In the genomic region with DNA sequence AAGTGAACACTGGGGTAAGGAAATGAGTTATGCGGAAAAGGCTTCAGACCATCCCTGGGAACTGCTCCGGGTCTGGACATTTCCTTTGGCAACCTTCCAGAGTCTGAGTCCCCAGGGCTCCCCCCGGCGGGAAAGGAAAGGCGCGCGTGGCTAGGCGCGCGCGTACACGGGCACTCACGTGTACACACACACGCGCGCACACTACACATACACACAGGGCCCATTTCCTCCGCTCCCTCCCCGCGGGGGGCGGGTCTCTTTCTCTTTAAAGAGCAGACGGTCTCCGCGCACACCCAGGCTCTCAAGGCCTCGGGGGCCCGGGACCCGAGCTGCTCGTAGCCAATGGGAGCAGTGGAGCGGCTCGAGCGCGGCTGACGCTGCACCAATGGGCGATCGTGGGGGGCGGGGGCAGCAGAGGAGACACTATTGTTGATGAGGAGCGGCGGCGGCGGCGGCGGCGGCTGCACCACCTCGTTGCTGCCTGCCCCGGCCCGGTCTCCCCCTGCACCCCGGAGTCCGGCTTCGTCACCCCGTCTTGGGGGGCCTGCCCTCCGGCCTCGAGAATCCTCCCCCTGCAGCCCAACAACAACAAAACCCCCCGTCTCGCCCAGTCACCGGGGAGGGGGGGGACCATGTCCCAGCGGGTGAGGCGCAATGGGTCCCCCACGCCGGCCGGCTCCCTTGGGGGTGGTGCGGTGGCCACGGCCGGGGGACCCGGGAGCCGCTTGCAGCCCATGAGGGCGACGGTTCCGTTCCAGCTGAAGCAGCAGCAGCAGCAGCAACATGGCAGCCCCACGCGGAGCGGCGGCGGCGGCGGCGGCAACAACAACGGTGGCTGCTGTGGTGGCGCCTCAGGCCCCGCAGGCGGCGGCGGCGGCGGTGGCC, we compare ENCODE assay signal across 1 cellular context.
TF ChIP-seq lines count a peak whose summit lies in the region.

Gene FAM117B (plus strand): TSS at position 414 of the 885 bp plus-strand sequence. CDS start 219 bp downstream, at position 633.

TF ChIP-seq in GM12878, 131 proteins besides CTCF, POLR2A, EP300 and RAD21 (continued from another document and continues in another):
- TF ChIP-seq ZNF207 (IDR thresholded peaks at IDR 0.05; ENCODE audit: borderline replicate concordance): peak; percentile 37; the same call in 1 of the 2 replicates
- no peak; the same call in 1 of the 2 replicates for TF ChIP-seq NR2F1 (conservative IDR thresholded peaks at IDR 0.05)
- no peak for TF ChIP-seq USF2 (IDR thresholded peaks at IDR 0.05; ENCODE audit: borderline replicate concordance, low read depth, low read length)
- TF ChIP-seq RFX5 (IDR thresholded peaks at IDR 0.05; ENCODE audit: low read depth, low read length): peak; percentile 81
- TF ChIP-seq POLR2AphosphoS2 (IDR thresholded peaks at IDR 0.05; ENCODE audit: low read depth, low read length): 0 out of 2 replicates have a peak, but pooled peaks have one; percentile 42
- TF ChIP-seq SMAD1 (IDR thresholded peaks at IDR 0.05; ENCODE audit: low read depth, partially characterized antibody): peak; percentile 71
- 0 out of 2 replicates have a peak, but pooled peaks have one; percentile 40 for TF ChIP-seq HSF1 (IDR thresholded peaks at IDR 0.05; ENCODE audit: low read depth, low read length)
- TF ChIP-seq PAX8 (IDR thresholded peaks at IDR 0.05): peak; percentile 100
- TF ChIP-seq BACH1 (IDR thresholded peaks at IDR 0.05; ENCODE audit: borderline replicate concordance): peak; percentile 92
- TF ChIP-seq SMARCA5 (IDR thresholded peaks at IDR 0.05): 0 out of 2 replicates have a peak, but pooled peaks have one; percentile 32
- TF ChIP-seq ZNF687 (IDR thresholded peaks at IDR 0.05): no peak
- TF ChIP-seq CREB1 (IDR thresholded peaks at IDR 0.05; ENCODE audit: low read depth): peak; percentile 76
- TF ChIP-seq ESRRA (IDR thresholded peaks at IDR 0.05; ENCODE audit: low read length): peak; percentile 53; the same call in 1 of the 2 replicates
- peak; percentile 25 for TF ChIP-seq USF1 (IDR thresholded peaks at IDR 0.05; ENCODE audit: borderline replicate concordance, extremely low read length, insufficient read depth, low read depth, low read length)
- peak; percentile 35; the same call in 1 of the 2 replicates for TF ChIP-seq POLR2AphosphoS5 (IDR thresholded peaks at IDR 0.05; ENCODE audit: low read length)
- no peak for TF ChIP-seq CHD2 (IDR thresholded peaks at IDR 0.05; ENCODE audit: borderline replicate concordance, low read depth, low read length)
- TF ChIP-seq, protein P1, sequence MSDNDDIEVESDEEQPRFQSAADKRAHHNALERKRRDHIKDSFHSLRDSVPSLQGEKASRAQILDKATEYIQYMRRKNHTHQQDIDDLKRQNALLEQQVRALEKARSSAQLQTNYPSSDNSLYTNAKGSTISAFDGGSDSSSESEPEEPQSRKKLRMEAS (IDR thresholded peaks at IDR 0.05; ENCODE audit: low read depth, low read length): peak; percentile 75
- TF ChIP-seq REST (IDR thresholded peaks at IDR 0.05; ENCODE audit: low read depth, low read length): no peak
- peak; percentile 41 to 92; a peak in 3 of 4 replicates for TF ChIP-seq IKZF2 (IDR thresholded peaks at IDR 0.05)
- TF ChIP-seq YY1 (IDR thresholded peaks at IDR 0.05; ENCODE audit: low read depth, low read length): peak; percentile 59
- TF ChIP-seq EGR1 (IDR thresholded peaks at IDR 0.05; ENCODE audit: borderline replicate concordance in 1 of 2, low read depth in 2 of 2, low read length in 2 of 2): peak in 1 of 2 experiments; percentile 61; a peak in 1 of 3 replicates
- TF ChIP-seq MXI1 (IDR thresholded peaks at IDR 0.05; ENCODE audit: low read depth, low read length): peak; percentile 91
- peak; percentile 78 for TF ChIP-seq SP1 (IDR thresholded peaks at IDR 0.05; ENCODE audit: low read depth, low read length)
- TF ChIP-seq, protein P2, sequence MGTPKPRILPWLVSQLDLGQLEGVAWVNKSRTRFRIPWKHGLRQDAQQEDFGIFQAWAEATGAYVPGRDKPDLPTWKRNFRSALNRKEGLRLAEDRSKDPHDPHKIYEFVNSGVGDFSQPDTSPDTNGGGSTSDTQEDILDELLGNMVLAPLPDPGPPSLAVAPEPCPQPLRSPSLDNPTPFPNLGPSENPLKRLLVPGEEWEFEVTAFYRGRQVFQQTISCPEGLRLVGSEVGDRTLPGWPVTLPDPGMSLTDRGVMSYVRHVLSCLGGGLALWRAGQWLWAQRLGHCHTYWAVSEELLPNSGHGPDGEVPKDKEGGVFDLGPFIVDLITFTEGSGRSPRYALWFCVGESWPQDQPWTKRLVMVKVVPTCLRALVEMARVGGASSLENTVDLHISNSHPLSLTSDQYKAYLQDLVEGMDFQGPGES (IDR thresholded peaks at IDR 0.05): peak; percentile 63
- 0 out of 2 replicates have a peak, but pooled peaks have one; percentile 51 for TF ChIP-seq RCOR1 (conservative IDR thresholded peaks at IDR 0.05; ENCODE audit: low read depth, low read length)
- no peak; the same call in 1 of the 2 replicates for TF ChIP-seq LARP7 (IDR thresholded peaks at IDR 0.05)
- TF ChIP-seq FOS (IDR thresholded peaks at IDR 0.05; ENCODE audit: borderline replicate concordance, extremely low read depth, insufficient read length): peak; percentile 20
- TF ChIP-seq E2F4 (IDR thresholded peaks at IDR 0.05; ENCODE audit: low read depth, low read length): peak; percentile 52; the same call in 1 of the 2 replicates
- TF ChIP-seq HDGF (IDR thresholded peaks at IDR 0.05): peak; percentile 64; the same call in 1 of the 2 replicates
- peak; percentile 4; the same call in 1 of the 2 replicates for TF ChIP-seq DPF2 (IDR thresholded peaks at IDR 0.05)
- peak; percentile 37 for TF ChIP-seq EED (IDR thresholded peaks at IDR 0.05; ENCODE audit: low read depth)
- TF ChIP-seq NBN (IDR thresholded peaks at IDR 0.05): peak; percentile 74; the same call in 1 of the 2 replicates
- peak; percentile 69 for TF ChIP-seq NKRF (conservative IDR thresholded peaks at IDR 0.05)
- TF ChIP-seq GATAD2B (conservative IDR thresholded peaks at IDR 0.05; ENCODE audit: low read depth): peak; percentile 64
- peak; percentile 85 for TF ChIP-seq MEF2B (IDR thresholded peaks at IDR 0.05; ENCODE audit: partially characterized antibody, poor library complexity, severe bottlenecking)
- peak; percentile 98 to 99 for TF ChIP-seq BHLHE40 (IDR thresholded peaks at IDR 0.05; ENCODE audit: borderline replicate concordance in 1 of 2, low read depth in 2 of 2, low read length in 1 of 2)
- no peak for TF ChIP-seq NR2C2 (IDR thresholded peaks at IDR 0.05; ENCODE audit: borderline replicate concordance, control insufficient read depth, insufficient read length, low read depth)
- peak; percentile 76; the same call in 1 of the 2 replicates for TF ChIP-seq RB1 (IDR thresholded peaks at IDR 0.05; ENCODE audit: borderline replicate concordance)
- peak; percentile 50 for TF ChIP-seq CREM (IDR thresholded peaks at IDR 0.05; ENCODE audit: low read depth)
